1 cellular context compared by ENCODE assay signal in genomic region chr1:170126691-170127090, GRCh38.
TF ChIP-seq lines count a peak whose summit lies in the region.

No MANE protein-coding gene starts in this region.

TF ChIP-seq in IMR-90, 13 proteins besides CTCF, POLR2A, EP300 and RAD21 (continued from another document):
- no peak for TF ChIP-seq ELK1 (IDR thresholded peaks at IDR 0.05; ENCODE audit: borderline replicate concordance, low read depth, low read length)
